Comparison of ENCODE assay signal across 2 cellular contexts in genomic region chr6:80233955-80234354, GRCh38.
TF ChIP-seq lines count a peak whose summit lies in the region.

No MANE protein-coding gene starts in this region.

TF ChIP-seq in GM23338, 12 proteins besides CTCF, POLR2A, EP300 and RAD21:
- TF ChIP-seq, protein P1, sequence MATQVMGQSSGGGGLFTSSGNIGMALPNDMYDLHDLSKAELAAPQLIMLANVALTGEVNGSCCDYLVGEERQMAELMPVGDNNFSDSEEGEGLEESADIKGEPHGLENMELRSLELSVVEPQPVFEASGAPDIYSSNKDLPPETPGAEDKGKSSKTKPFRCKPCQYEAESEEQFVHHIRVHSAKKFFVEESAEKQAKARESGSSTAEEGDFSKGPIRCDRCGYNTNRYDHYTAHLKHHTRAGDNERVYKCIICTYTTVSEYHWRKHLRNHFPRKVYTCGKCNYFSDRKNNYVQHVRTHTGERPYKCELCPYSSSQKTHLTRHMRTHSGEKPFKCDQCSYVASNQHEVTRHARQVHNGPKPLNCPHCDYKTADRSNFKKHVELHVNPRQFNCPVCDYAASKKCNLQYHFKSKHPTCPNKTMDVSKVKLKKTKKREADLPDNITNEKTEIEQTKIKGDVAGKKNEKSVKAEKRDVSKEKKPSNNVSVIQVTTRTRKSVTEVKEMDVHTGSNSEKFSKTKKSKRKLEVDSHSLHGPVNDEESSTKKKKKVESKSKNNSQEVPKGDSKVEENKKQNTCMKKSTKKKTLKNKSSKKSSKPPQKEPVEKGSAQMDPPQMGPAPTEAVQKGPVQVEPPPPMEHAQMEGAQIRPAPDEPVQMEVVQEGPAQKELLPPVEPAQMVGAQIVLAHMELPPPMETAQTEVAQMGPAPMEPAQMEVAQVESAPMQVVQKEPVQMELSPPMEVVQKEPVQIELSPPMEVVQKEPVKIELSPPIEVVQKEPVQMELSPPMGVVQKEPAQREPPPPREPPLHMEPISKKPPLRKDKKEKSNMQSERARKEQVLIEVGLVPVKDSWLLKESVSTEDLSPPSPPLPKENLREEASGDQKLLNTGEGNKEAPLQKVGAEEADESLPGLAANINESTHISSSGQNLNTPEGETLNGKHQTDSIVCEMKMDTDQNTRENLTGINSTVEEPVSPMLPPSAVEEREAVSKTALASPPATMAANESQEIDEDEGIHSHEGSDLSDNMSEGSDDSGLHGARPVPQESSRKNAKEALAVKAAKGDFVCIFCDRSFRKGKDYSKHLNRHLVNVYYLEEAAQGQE (IDR thresholded peaks at IDR 0.05; ENCODE audit: unreplicated experiment), result no peak

TF ChIP-seq in H1, 55 proteins besides CTCF, POLR2A, EP300 and RAD21:
- TF ChIP-seq POLR2AphosphoS5 (IDR thresholded peaks at IDR 0.05; ENCODE audit: low read depth, low read length) (peak; percentile 56; the same call in 1 of the 2 replicates), GABPA (IDR thresholded peaks at IDR 0.05; ENCODE audit: borderline replicate concordance, insufficient read depth, low read length) (no peak), RXRA (IDR thresholded peaks at IDR 0.05; ENCODE audit: insufficient read depth, low read depth, low read length) (no peak), CHD2 (IDR thresholded peaks at IDR 0.05; ENCODE audit: low read length) (no peak)
